19 cellular contexts compared by ENCODE assay signal in genomic region chr10:44278669-44279337, GRCh38.
DNase-seq lines count a peak whose midpoint lies in the region; ATAC-seq and TF ChIP-seq lines count a peak whose summit lies in the region.
"Had no signal": no experiment of that assay in that cellular context is flagged by ENCODE, and none has a peak within 500 bp of the region (broad histone marks: within the 10 kb centered on the region; RNA-seq: fewer than 3 reads in every experiment).

No MANE protein-coding gene starts in this region.

- no peak overlapping the region for H3K9ac ChIP-seq in adipocyte (ENCODE audit: low read length)
- H3K9ac ChIP-seq in mesenchymal stem cell (ENCODE audit: low read length): peak overlapping the region; percentile 34

- no peaks in the 10 kb centered on the region for H3K79me1 ChIP-seq in mesenchymal stem cell (replicated peaks; ENCODE audit: low read length, poor library complexity, severe bottlenecking)

- H3K4me3 ChIP-seq in AG10803 (ENCODE audit: low read length) (no peak overlapping the region), H7 (ENCODE audit: insufficient read depth, low read depth, low read length) (no peak overlapping the region), adipocyte (ENCODE audit: low read length) (no peak overlapping the region), mesenchymal stem cell (ENCODE audit: insufficient read depth in 1 of 2, low read depth in 1 of 2, low read length in 2 of 2) (no peak overlapping the region)
- H3K4me3 ChIP-seq: coronary artery, SJSA1 had no signal

- H2AK5ac ChIP-seq in mesenchymal stem cell (ENCODE audit: low read length, severe bottlenecking): no peak overlapping the region

- no peak overlapping the region for H3K4me2 ChIP-seq in mesenchymal stem cell (ENCODE audit: low read length, poor library complexity, severe bottlenecking)

- ATAC-seq in GM19035 (IDR thresholded peaks at IDR 0.05; ENCODE audit: unreplicated experiment): no peak
- ATAC-seq: natural killer cell had no signal

- H3K4me1 ChIP-seq in adipocyte (ENCODE audit: control insufficient read depth, insufficient read depth, low read length): peaks cover 26% of the 10 kb centered on the region
- peaks cover 5% of the 10 kb centered on the region for H3K4me1 ChIP-seq in mesenchymal stem cell (ENCODE audit: control insufficient read depth, insufficient read depth, low read depth, low read length)
- H3K4me1 ChIP-seq: SJSA1 had no signal

- H2BK5ac ChIP-seq in mesenchymal stem cell (ENCODE audit: low read depth, low read length, poor library complexity, severe bottlenecking): no peak overlapping the region

- no peak overlapping the region for H3K14ac ChIP-seq in mesenchymal stem cell (ENCODE audit: low read length in 2 of 2)

- H3K18ac ChIP-seq in mesenchymal stem cell (ENCODE audit: low read depth in 1 of 2, low read length in 2 of 2): no peak overlapping the region

- no peak overlapping the region for H2BK15ac ChIP-seq in mesenchymal stem cell (ENCODE audit: low read depth, poor library complexity, severe bottlenecking)

- no peaks in the 10 kb centered on the region for H3K36me3 ChIP-seq in H7 (replicated peaks; ENCODE audit: control insufficient read depth, insufficient read depth, low read length)
- H3K36me3 ChIP-seq in adipocyte (ENCODE audit: control insufficient read depth, insufficient read depth, low read length, severe bottlenecking): no peaks in the 10 kb centered on the region
- H3K36me3 ChIP-seq in mesenchymal stem cell (ENCODE audit: control insufficient read depth in 1 of 2, insufficient read depth in 2 of 2, low read depth in 1 of 2, low read length in 2 of 2): no peaks in the 10 kb centered on the region
- H3K36me3 ChIP-seq: SJSA1 had no signal

- H3K27ac ChIP-seq in mesenchymal stem cell (ENCODE audit: low read length, poor library complexity, severe bottlenecking): no peak overlapping the region
- H3K27ac ChIP-seq: coronary artery, epithelial cell of prostate, SJSA1 had no signal

- no peak overlapping the region for H3K4ac ChIP-seq in mesenchymal stem cell (ENCODE audit: low read depth in 1 of 2, low read length in 2 of 2)

- H3K27me3 ChIP-seq in H7 (ENCODE audit: control insufficient read depth, insufficient read depth, low read length) (no peaks in the 10 kb centered on the region), adipocyte (replicated peaks; ENCODE audit: control insufficient read depth, insufficient read depth, low read length) (no peaks in the 10 kb centered on the region), mesenchymal stem cell (ENCODE audit: control insufficient read depth in 1 of 2, insufficient read depth in 1 of 2, low read length in 2 of 2) (peaks cover 0 to 8% of the 10 kb centered on the region in 2 experiments)
- H3K27me3 ChIP-seq: SJSA1 had no signal

- no peak overlapping the region for H2AFZ ChIP-seq in mesenchymal stem cell (ENCODE audit: low read depth, low read length)

- H3K23ac ChIP-seq in mesenchymal stem cell (ENCODE audit: low read length in 2 of 2): no peak overlapping the region

- WGBS in mesenchymal stem cell: 45% methylated on average over 6 of the region's 6 CpGs

- no peak overlapping the region for H2BK120ac ChIP-seq in mesenchymal stem cell (ENCODE audit: low read depth, low read length)

- no peak overlapping the region for H2BK12ac ChIP-seq in mesenchymal stem cell (ENCODE audit: low read length in 2 of 2)

- no peak overlapping the region for H4K91ac ChIP-seq in mesenchymal stem cell (ENCODE audit: low read length)

- TF ChIP-seq CTCF in AG10803 (conservative IDR thresholded peaks at IDR 0.05; ENCODE audit: low read length): no peak

- H3K9me3 ChIP-seq in adipocyte (ENCODE audit: control insufficient read depth, low read length): peaks cover 5% of the 10 kb centered on the region
- no peaks in the 10 kb centered on the region for H3K9me3 ChIP-seq in mesenchymal stem cell (ENCODE audit: control insufficient read depth, low read length)
- H3K9me3 ChIP-seq: SJSA1 had no signal

- DNase-seq in AG10803 (ENCODE audit: low read depth): peak; percentile 66
- peak; percentile 40 for DNase-seq in H7
- DNase-seq in adipocyte (ENCODE audit: low read depth): peak; percentile 27
- DNase-seq in mesenchymal stem cell: peak; percentile 9
- no peak for DNase-seq in amygdala (lab: John Stamatoyannopoulos, UW)
- no peak for DNase-seq in MV-4-11 (lab: John Stamatoyannopoulos, UW)
- DNase-seq in T1000 (lab: John Stamatoyannopoulos, UW): no peak
- DNase-seq: activated CD4-positive, alpha-beta T cell treated with anti-CD3 and anti-CD28 coated beads, Interleukin-2, amount 50 U/mL, for 1 hour; activated naive CD4-positive, alpha-beta T cell; DND-41; glutamatergic neuron; natural killer cell; NCI-H2081; NCI-H510A; stimulated activated naive CD4-positive, alpha-beta T cell treated with Interleukin-2 at 50 U/mL for 16 hours had no signal

- no peak overlapping the region for H4K8ac ChIP-seq in mesenchymal stem cell (ENCODE audit: low read length)

Comparison
In these comparisons a context has a peak if more than half of its experiments do, and no peak if none do; other contexts are left out.
1. DNase-seq: peak in AG10803 (single experiment), H7 (single experiment), adipocyte (single experiment) and mesenchymal stem cell (single experiment); none in amygdala (0 of 56), MV-4-11 (single experiment) and T1000 (single experiment).